Comparison of ENCODE assay signal across 2 cellular contexts in genomic region chr2:187208199-187208785, GRCh38.
TF ChIP-seq lines count a peak whose summit lies in the region.

No MANE protein-coding gene starts in this region.

TF ChIP-seq in GM23338, 12 proteins besides CTCF, POLR2A, EP300 and RAD21:
- TF ChIP-seq EZH2phosphoT487 (IDR thresholded peaks at IDR 0.05; ENCODE audit: unreplicated experiment) (no peak), STAT1 (IDR thresholded peaks at IDR 0.05; ENCODE audit: unreplicated experiment) (no peak), JUNB (IDR thresholded peaks at IDR 0.05; ENCODE audit: unreplicated experiment) (no peak), EZH2 (IDR thresholded peaks at IDR 0.05; ENCODE audit: low read depth, unreplicated experiment) (no peak), ZNF331 (CRISPR knock-in tag; IDR thresholded peaks at IDR 0.05; ENCODE audit: low read depth) (no peak), CREB1 (CRISPR knock-in tag; IDR thresholded peaks at IDR 0.05; ENCODE audit: low read depth) (no peak), ETS1 (IDR thresholded peaks at IDR 0.05) (no peak), ZNF114 (CRISPR knock-in tag; IDR thresholded peaks at IDR 0.05) (no peak), POLR2AphosphoS5 (IDR thresholded peaks at IDR 0.05; ENCODE audit: low read depth) (no peak), NANOG (IDR thresholded peaks at IDR 0.05; ENCODE audit: borderline replicate concordance) (no peak)
- TF ChIP-seq, protein P1, sequence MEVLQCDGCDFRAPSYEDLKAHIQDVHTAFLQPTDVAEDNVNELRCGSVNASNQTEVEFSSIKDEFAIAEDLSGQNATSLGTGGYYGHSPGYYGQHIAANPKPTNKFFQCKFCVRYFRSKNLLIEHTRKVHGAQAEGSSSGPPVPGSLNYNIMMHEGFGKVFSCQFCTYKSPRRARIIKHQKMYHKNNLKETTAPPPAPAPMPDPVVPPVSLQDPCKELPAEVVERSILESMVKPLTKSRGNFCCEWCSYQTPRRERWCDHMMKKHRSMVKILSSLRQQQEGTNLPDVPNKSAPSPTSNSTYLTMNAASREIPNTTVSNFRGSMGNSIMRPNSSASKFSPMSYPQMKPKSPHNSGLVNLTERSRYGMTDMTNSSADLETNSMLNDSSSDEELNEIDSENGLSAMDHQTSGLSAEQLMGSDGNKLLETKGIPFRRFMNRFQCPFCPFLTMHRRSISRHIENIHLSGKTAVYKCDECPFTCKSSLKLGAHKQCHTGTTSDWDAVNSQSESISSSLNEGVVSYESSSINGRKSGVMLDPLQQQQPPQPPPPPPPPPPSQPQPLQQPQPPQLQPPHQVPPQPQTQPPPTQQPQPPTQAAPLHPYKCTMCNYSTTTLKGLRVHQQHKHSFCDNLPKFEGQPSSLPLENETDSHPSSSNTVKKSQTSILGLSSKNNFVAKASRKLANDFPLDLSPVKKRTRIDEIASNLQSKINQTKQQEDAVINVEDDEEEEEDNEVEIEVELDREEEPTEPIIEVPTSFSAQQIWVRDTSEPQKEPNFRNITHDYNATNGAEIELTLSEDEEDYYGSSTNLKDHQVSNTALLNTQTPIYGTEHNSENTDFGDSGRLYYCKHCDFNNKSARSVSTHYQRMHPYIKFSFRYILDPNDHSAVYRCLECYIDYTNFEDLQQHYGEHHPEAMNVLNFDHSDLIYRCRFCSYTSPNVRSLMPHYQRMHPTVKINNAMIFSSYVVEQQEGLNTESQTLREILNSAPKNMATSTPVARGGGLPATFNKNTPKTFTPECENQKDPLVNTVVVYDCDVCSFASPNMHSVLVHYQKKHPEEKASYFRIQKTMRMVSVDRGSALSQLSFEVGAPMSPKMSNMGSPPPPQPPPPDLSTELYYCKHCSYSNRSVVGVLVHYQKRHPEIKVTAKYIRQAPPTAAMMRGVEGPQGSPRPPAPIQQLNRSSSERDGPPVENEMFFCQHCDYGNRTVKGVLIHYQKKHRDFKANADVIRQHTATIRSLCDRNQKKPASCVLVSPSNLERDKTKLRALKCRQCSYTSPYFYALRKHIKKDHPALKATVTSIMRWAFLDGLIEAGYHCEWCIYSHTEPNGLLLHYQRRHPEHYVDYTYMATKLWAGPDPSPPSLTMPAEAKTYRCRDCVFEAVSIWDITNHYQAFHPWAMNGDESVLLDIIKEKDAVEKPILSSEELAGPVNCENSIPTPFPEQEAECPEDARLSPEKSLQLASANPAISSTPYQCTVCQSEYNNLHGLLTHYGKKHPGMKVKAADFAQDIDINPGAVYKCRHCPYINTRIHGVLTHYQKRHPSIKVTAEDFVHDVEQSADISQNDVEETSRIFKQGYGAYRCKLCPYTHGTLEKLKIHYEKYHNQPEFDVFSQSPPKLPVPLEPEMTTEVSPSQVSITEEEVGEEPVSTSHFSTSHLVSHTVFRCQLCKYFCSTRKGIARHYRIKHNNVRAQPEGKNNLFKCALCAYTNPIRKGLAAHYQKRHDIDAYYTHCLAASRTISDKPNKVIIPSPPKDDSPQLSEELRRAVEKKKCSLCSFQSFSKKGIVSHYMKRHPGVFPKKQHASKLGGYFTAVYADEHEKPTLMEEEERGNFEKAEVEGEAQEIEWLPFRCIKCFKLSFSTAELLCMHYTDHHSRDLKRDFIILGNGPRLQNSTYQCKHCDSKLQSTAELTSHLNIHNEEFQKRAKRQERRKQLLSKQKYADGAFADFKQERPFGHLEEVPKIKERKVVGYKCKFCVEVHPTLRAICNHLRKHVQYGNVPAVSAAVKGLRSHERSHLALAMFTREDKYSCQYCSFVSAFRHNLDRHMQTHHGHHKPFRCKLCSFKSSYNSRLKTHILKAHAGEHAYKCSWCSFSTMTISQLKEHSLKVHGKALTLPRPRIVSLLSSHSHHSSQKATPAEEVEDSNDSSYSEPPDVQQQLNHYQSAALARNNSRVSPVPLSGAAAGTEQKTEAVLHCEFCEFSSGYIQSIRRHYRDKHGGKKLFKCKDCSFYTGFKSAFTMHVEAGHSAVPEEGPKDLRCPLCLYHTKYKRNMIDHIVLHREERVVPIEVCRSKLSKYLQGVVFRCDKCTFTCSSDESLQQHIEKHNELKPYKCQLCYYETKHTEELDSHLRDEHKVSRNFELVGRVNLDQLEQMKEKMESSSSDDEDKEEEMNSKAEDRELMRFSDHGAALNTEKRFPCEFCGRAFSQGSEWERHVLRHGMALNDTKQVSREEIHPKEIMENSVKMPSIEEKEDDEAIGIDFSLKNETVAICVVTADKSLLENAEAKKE (CRISPR knock-in tag; IDR thresholded peaks at IDR 0.05): no peak
- TF ChIP-seq, protein P2, sequence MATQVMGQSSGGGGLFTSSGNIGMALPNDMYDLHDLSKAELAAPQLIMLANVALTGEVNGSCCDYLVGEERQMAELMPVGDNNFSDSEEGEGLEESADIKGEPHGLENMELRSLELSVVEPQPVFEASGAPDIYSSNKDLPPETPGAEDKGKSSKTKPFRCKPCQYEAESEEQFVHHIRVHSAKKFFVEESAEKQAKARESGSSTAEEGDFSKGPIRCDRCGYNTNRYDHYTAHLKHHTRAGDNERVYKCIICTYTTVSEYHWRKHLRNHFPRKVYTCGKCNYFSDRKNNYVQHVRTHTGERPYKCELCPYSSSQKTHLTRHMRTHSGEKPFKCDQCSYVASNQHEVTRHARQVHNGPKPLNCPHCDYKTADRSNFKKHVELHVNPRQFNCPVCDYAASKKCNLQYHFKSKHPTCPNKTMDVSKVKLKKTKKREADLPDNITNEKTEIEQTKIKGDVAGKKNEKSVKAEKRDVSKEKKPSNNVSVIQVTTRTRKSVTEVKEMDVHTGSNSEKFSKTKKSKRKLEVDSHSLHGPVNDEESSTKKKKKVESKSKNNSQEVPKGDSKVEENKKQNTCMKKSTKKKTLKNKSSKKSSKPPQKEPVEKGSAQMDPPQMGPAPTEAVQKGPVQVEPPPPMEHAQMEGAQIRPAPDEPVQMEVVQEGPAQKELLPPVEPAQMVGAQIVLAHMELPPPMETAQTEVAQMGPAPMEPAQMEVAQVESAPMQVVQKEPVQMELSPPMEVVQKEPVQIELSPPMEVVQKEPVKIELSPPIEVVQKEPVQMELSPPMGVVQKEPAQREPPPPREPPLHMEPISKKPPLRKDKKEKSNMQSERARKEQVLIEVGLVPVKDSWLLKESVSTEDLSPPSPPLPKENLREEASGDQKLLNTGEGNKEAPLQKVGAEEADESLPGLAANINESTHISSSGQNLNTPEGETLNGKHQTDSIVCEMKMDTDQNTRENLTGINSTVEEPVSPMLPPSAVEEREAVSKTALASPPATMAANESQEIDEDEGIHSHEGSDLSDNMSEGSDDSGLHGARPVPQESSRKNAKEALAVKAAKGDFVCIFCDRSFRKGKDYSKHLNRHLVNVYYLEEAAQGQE (IDR thresholded peaks at IDR 0.05; ENCODE audit: unreplicated experiment): no peak

TF ChIP-seq in H1, 55 proteins besides CTCF, POLR2A, EP300 and RAD21:
- TF ChIP-seq, protein P3, sequence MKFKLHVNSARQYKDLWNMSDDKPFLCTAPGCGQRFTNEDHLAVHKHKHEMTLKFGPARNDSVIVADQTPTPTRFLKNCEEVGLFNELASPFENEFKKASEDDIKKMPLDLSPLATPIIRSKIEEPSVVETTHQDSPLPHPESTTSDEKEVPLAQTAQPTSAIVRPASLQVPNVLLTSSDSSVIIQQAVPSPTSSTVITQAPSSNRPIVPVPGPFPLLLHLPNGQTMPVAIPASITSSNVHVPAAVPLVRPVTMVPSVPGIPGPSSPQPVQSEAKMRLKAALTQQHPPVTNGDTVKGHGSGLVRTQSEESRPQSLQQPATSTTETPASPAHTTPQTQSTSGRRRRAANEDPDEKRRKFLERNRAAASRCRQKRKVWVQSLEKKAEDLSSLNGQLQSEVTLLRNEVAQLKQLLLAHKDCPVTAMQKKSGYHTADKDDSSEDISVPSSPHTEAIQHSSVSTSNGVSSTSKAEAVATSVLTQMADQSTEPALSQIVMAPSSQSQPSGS (IDR thresholded peaks at IDR 0.05; ENCODE audit: low read length): no peak
- TF ChIP-seq BACH1 (IDR thresholded peaks at IDR 0.05; ENCODE audit: low read length): no peak
- TF ChIP-seq BRCA1 (IDR thresholded peaks at IDR 0.05; ENCODE audit: low read depth, low read length): no peak
- TF ChIP-seq TAF7 (optimal IDR thresholded peaks at IDR 0.05; ENCODE audit: borderline replicate concordance, low read depth, low read length): no peak
- TF ChIP-seq TEAD4 (IDR thresholded peaks at IDR 0.05; ENCODE audit: low read depth, low read length): no peak
- no peak for TF ChIP-seq PHF8 (conservative IDR thresholded peaks at IDR 0.05; ENCODE audit: low read depth, low read length)
- no peak for TF ChIP-seq USF2 (IDR thresholded peaks at IDR 0.05; ENCODE audit: low read length)
- TF ChIP-seq SIRT6 (IDR thresholded peaks at IDR 0.05; ENCODE audit: low read length): no peak
- TF ChIP-seq TAF1 (IDR thresholded peaks at IDR 0.05; ENCODE audit: low read depth, low read length): no peak
- no peak for TF ChIP-seq CBX8 (IDR thresholded peaks at IDR 0.05; ENCODE audit: borderline replicate concordance, low read depth, low read length)
- TF ChIP-seq NANOG (IDR thresholded peaks at IDR 0.05; ENCODE audit: insufficient read depth, low read depth, low read length, poor library complexity, severe bottlenecking): no peak
- no peak for TF ChIP-seq EZH2 (IDR thresholded peaks at IDR 0.05; ENCODE audit: low read depth, low read length, severe bottlenecking)
- TF ChIP-seq NRF1 (IDR thresholded peaks at IDR 0.05; ENCODE audit: low read depth, low read length): no peak
- TF ChIP-seq POLR2AphosphoS5 (IDR thresholded peaks at IDR 0.05; ENCODE audit: low read depth, low read length): no peak
